Comparison of ENCODE assay signal across 8 cellular contexts in the genomic region with DNA sequence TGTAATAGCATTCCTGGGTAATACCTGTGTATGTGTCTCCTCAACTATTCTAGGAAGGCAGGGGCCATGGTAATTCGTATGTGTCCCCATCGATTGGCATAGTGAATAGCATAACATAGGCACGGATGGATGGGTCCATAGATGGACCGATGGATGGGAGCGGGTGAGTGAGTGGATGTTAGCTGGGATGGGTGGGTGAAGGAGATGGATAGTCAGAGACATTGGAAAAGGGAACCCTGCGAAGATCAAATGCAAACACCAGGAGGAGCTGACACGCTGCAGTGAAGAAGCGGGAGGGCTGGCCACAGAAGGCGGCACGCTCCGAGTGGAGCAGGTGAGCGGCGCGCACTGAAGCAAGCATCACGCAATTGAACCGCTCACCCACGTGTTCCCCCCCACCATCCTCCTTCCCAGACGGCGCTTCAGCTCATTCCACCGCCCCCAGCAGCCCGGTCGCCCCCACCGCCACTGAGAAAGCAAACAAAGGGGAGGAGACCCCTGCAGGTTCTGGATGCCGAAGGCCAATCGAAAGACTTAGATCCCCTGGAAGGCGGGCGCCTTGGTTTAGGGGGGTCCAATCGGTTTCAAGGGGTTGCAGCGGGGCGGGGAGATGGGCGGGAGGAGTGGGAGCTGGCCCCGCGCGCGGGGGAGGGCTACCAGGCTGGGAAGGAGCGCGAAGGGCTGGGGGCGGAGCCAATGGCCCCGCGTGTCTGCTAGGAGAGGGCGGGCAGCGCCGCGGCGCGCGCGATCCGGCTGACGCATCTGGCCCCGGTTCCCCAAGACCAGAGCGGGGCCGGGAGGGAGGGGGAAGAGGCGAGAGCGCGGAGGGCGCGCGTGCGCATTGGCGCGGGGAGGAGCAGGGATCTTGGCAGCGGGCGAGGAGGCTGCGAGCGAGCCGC. TPM values are rescaled to one million over a fixed set of nuclear protein-coding genes. Genes with fewer than 3 reads are reported as not detected.
DNase-seq lines count a peak whose midpoint lies in the region; ATAC-seq and TF ChIP-seq lines count a peak whose summit lies in the region.

A gene (plus strand): TSS at position 839 of the 899 bp plus-strand sequence. CDS start 90 bp downstream, outside the sequence.

- DNase-seq in DMS53 treated with DMSO at 0.1 percent for 48 hours (lab: John Stamatoyannopoulos, UW; ENCODE audit: unreplicated experiment) (peak; percentile 93), KBM-7 (peak; percentile 99), PC-9 (peak; percentile 91 to 99)
- DNase-seq in activated T-cell treated with anti-CD3 and anti-CD28 coated beads, Interleukin-2, amount 50 U/mL, for 24 hours, result peak; percentile 99
- DNase-seq in stimulated activated CD8-positive, alpha-beta memory T cell treated with anti-CD3 and anti-CD28 coated beads, Interleukin-7, amount 100 ng/mL, for 24 hours (ENCODE audit: low read depth), result peak; percentile 94

- H3K9me2 ChIP-seq in PC-9 (ENCODE audit: insufficient read depth), result no peaks in the 10 kb centered on the region

- peak within 1 kb of the TSS; percentile 83 for H3K4me2 ChIP-seq in PC-9

- BruUV-seq in PC-9 (replicated peaks; lab: Mats Ljungman, UMichigan), result no TSS peak

- intact Hi-C loops in PC-9 (cut with micrococcal nuclease; ENCODE audit: unreplicated experiment), result loop anchor here (1.0 to 10.0 kb wide), 8 partner anchors 21 to 239 kb away; a partner anchor contains a TSS

- ATAC-seq in GM21619 (IDR thresholded peaks at IDR 0.05; ENCODE audit: unreplicated experiment), result peak; percentile 67

- H3K79me2 ChIP-seq in PC-9 (ENCODE audit: low read depth), result peaks cover 1% of the 10 kb centered on the region; the same call in 1 of the 2 replicates

- H3K4me3 ChIP-seq in PC-9 (peak within 1 kb of the TSS; percentile 73), esophagus (ENCODE audit: low read depth in 1 of 2, low read length in 2 of 2) (peak within 1 kb of the TSS; percentile 53 to 64), muscle layer of colon (ENCODE audit: low read depth in 1 of 2, low read length in 2 of 2) (peak within 1 kb of the TSS; percentile 70 to 80)

- WGBS in esophagus, 2 donors, result 1% methylated on average over 58 to 67 of the region's 67 CpGs

- peaks cover 43% of the 10 kb centered on the region for H3F3A ChIP-seq in PC-9 (ENCODE audit: insufficient read depth, low read depth)

- no peaks in the 10 kb centered on the region for H3K9me3 ChIP-seq in PC-9 (ENCODE audit: insufficient read depth, low read depth)
- no peaks in the 10 kb centered on the region for H3K9me3 ChIP-seq in esophagus (ENCODE audit: control insufficient read depth in 2 of 2, insufficient read depth in 1 of 2, low read depth in 1 of 2, low read length in 1 of 2)
- no peaks in the 10 kb centered on the region for H3K9me3 ChIP-seq in muscle layer of colon (ENCODE audit: low read length)

- H3K36me3 Mint-ChIP-seq in activated T-cell treated with anti-CD3 and anti-CD28 coated beads, Interleukin-2, amount 50 U/mL, for 24 hours (ENCODE audit: low read depth), result peaks cover 38% of the 10 kb centered on the region

- peak within 1 kb of the TSS; percentile 96 for H3K4me3 Mint-ChIP-seq in activated T-cell treated with anti-CD3 and anti-CD28 coated beads, Interleukin-2, amount 50 U/mL, for 24 hours

- H3K4me1 ChIP-seq in PC-9 (replicated peaks; ENCODE audit: insufficient read depth), result peaks cover 17% of the 10 kb centered on the region
- H3K4me1 ChIP-seq in esophagus (ENCODE audit: control insufficient read depth in 2 of 2, insufficient read depth in 2 of 2, low read length in 1 of 2), result peaks cover 0 to 12% of the 10 kb centered on the region in 2 donors
- peaks cover 16% of the 10 kb centered on the region for H3K4me1 ChIP-seq in muscle layer of colon (ENCODE audit: insufficient read depth, low read length)

- peak; percentile 71 for TF ChIP-seq CTCF in PC-9 (conservative IDR thresholded peaks at IDR 0.05)

- peak within 1 kb of the TSS; percentile 81 for H2AFZ ChIP-seq in PC-9

- no peaks in the 10 kb centered on the region for H3K27me3 Mint-ChIP-seq in activated T-cell treated with anti-CD3 and anti-CD28 coated beads, Interleukin-2, amount 50 U/mL, for 24 hours

- no peaks in the 10 kb centered on the region for H3K9me3 Mint-ChIP-seq in activated T-cell treated with anti-CD3 and anti-CD28 coated beads, Interleukin-2, amount 50 U/mL, for 24 hours

- H4K20me1 ChIP-seq in PC-9 (ENCODE audit: insufficient read depth), result no peaks in the 10 kb centered on the region

- POLR2A ChIA-PET in PC-9 (lab: Charles Lee; ENCODE audit: unreplicated experiment), result interaction anchor here (0.5 to 1.2 kb wide), 10 partner anchors 22 to 600 kb away, joined by 3 to 10 read pairs (median 4); a partner anchor contains a TSS

- CTCF ChIA-PET in PC-9 (lab: Charles Lee), result interaction anchor here (0.5 to 1.4 kb wide), 6 partner anchors 28 to 966 kb away, joined by 3 to 18 read pairs (median 4); a partner anchor contains a TSS

- H3K9ac ChIP-seq in muscle layer of colon (ENCODE audit: low read length), result peak within 1 kb of the TSS; percentile 68

- H3K36me3 ChIP-seq in PC-9 (ENCODE audit: low read depth) (no peaks in the 10 kb centered on the region), esophagus (ENCODE audit: control insufficient read depth in 2 of 2, insufficient read depth in 2 of 2, low read length in 1 of 2) (no peaks in the 10 kb centered on the region), muscle layer of colon (ENCODE audit: insufficient read depth, low read length) (no peaks in the 10 kb centered on the region)

- H3K4me1 Mint-ChIP-seq in activated T-cell treated with anti-CD3 and anti-CD28 coated beads, Interleukin-2, amount 50 U/mL, for 24 hours (ENCODE audit: low read depth), result peaks cover 65% of the 10 kb centered on the region

- H3K27ac ChIP-seq in PC-9 (peak within 1 kb of the TSS; percentile 56), esophagus (ENCODE audit: low read depth in 2 of 2, low read length in 1 of 2) (peak within 1 kb of the TSS; percentile 91 to 92), muscle layer of colon (ENCODE audit: low read depth, low read length) (peak within 1 kb of the TSS; percentile 85)

- H3K27me3 ChIP-seq in PC-9 (ENCODE audit: insufficient read depth, low read depth), result no peaks in the 10 kb centered on the region
- H3K27me3 ChIP-seq in esophagus (ENCODE audit: control insufficient read depth in 1 of 2, insufficient read depth in 2 of 2, low read length in 2 of 2), result no peaks in the 10 kb centered on the region
- H3K27me3 ChIP-seq in muscle layer of colon (ENCODE audit: control insufficient read depth in 1 of 2, insufficient read depth in 2 of 2, low read length in 2 of 2), result no peaks in the 10 kb centered on the region

- H3K27ac Mint-ChIP-seq in activated T-cell treated with anti-CD3 and anti-CD28 coated beads, Interleukin-2, amount 50 U/mL, for 24 hours, result peak within 1 kb of the TSS; percentile 95

- in situ Hi-C loops in KBM-7 (cut with MboI; ENCODE audit: low pct_unique_long_range_greater_than_20kb, low sequenced_read_pairs), result no loop called here

RNA-seq across cellular contexts. Expression of the gene that starts here (rescaled TPM):
- 79.7 and 110 TPM in 2 replicates for total RNA-seq in PC-9 (2021)
- 10 to 100 TPM; 10.6 TPM for polyA plus RNA-seq in esophagus

Comparison
In these comparisons a context has a peak if more than half of its experiments do, and no peak if none do; other contexts are left out.
1. Peak in every context shown above with its lines: DNase-seq, ATAC-seq, H3K4me3 ChIP-seq and H3K27ac ChIP-seq.